17 cellular contexts compared by ENCODE assay signal in genomic region chr1:185529673-185530072, GRCh38.
DNase-seq lines count a peak whose midpoint lies in the region; ATAC-seq, FAIRE-seq and TF ChIP-seq lines count a peak whose summit lies in the region.
"Had no signal": no experiment of that assay in that cellular context is flagged by ENCODE, and none has a peak within 500 bp of the region (broad histone marks: within the 10 kb centered on the region; RNA-seq: fewer than 3 reads in every experiment).

No MANE protein-coding gene starts in this region.

- H2AFZ ChIP-seq in K562 (ENCODE audit: low read depth, low read length), result no peak overlapping the region
- H2AFZ ChIP-seq: GM23248 had no signal

- intact Hi-C loops in K562 (cut with micrococcal nuclease) (no loop called here), mucosa of descending colon (cut with DNase I, micrococcal nuclease) (no loop called here), transverse colon (cut with DNase I; ENCODE audit: low total_unique reads) (no loop called here), ovary (cut with DNase I) (no loop called here)

- H4K20me1 ChIP-seq in K562 (replicated peaks; ENCODE audit: control insufficient read depth, insufficient read depth, low read length), result no peaks in the 10 kb centered on the region

- peaks cover 0 to 27% of the 10 kb centered on the region in 2 experiments; a peak in 3 of 5 replicates for H3K4me1 ChIP-seq in K562 (replicated peaks in 1 of 2; ENCODE audit: control insufficient read depth in 2 of 2, insufficient read depth in 2 of 2, low read length in 2 of 2)
- peaks cover 9% of the 10 kb centered on the region for H3K4me1 ChIP-seq in mucosa of descending colon (ENCODE audit: low read depth)
- peaks cover 0 to 24% (median 1%) of the 10 kb centered on the region in 4 donors for H3K4me1 ChIP-seq in transverse colon
- peaks cover 2% of the 10 kb centered on the region for H3K4me1 ChIP-seq in ovary (ENCODE audit: insufficient read depth)

- H3K9me3 ChIP-seq in K562 (replicated peaks; ENCODE audit: control insufficient read depth, insufficient read depth, low read depth, low read length), result no peaks in the 10 kb centered on the region
- no peaks in the 10 kb centered on the region for H3K9me3 ChIP-seq in mucosa of descending colon
- H3K9me3 ChIP-seq in transverse colon, result no peaks in the 10 kb centered on the region
- H3K9me3 ChIP-seq in ovary, result no peaks in the 10 kb centered on the region

- no peaks in the 10 kb centered on the region; the same call in 2 of the 3 replicates for H3K36me3 ChIP-seq in K562 (ENCODE audit: control insufficient read depth, insufficient read depth, low read length)
- no peaks in the 10 kb centered on the region for H3K36me3 ChIP-seq in mucosa of descending colon (ENCODE audit: low read depth)
- H3K36me3 ChIP-seq in transverse colon, result no peaks in the 10 kb centered on the region
- no peaks in the 10 kb centered on the region for H3K36me3 ChIP-seq in ovary

- 17% methylated on average over 3 of the region's 3 CpGs for WGBS in K562 (ENCODE audit: insufficient coverage, low coverage, missing lambda C conversion rate)
- 49 to 54% methylated on average over 2 to 3 of the region's 3 CpGs for WGBS in transverse colon (ENCODE audit: low coverage in 1 of 2), 2 donors
- 89 to 96% (median 90%) methylated on average over 3 of the region's 3 CpGs for WGBS in ovary, 3 donors

- POLR2A ChIA-PET in K562 (lab: Yijun Ruan, JAX), result no interaction called here

- CTCF ChIA-PET in K562 (lab: Yijun Ruan, JAX; ENCODE audit: low intra/inter-chr PET ratio), result no interaction called here

- no peak for FAIRE-seq in K562 (lab: Jason Lieb, UNC)
- FAIRE-seq: GM12892, H1 had no signal

- H3K27me3 ChIP-seq in K562 (ENCODE audit: control insufficient read depth in 2 of 2, insufficient read depth in 2 of 2, low read length in 2 of 2) (no peaks in the 10 kb centered on the region), transverse colon (no peaks in the 10 kb centered on the region), ovary (no peaks in the 10 kb centered on the region)

- H3K9me1 ChIP-seq in K562 (ENCODE audit: control insufficient read depth, insufficient read depth, low read length), result no peaks in the 10 kb centered on the region

- TF ChIP-seq EP300 in K562 (IDR thresholded peaks at IDR 0.05; ENCODE audit: low read length), result no peak
- peak; percentile 14 for TF ChIP-seq EP300 in transverse colon (IDR thresholded peaks at IDR 0.05; ENCODE audit: low read depth)
- no peak for TF ChIP-seq EP300 in ovary (IDR thresholded peaks at IDR 0.05)

- no peak overlapping the region for H3K4me2 ChIP-seq in K562 (ENCODE audit: insufficient read depth, low read length)

- TF ChIP-seq CTCF in K562 (IDR thresholded peaks at IDR 0.05 in 2 of 3, conservative IDR thresholded peaks at IDR 0.05 in 1 of 3; ENCODE audit: insufficient read depth in 2 of 3, low read depth in 1 of 3, low read length in 3 of 3), result no peak
- TF ChIP-seq CTCF in mucosa of descending colon (IDR thresholded peaks at IDR 0.05), result no peak
- no peak for TF ChIP-seq CTCF in transverse colon (IDR thresholded peaks at IDR 0.05)
- TF ChIP-seq CTCF in ovary (IDR thresholded peaks at IDR 0.05), result no peak

- no peak overlapping the region for H3K27ac ChIP-seq in K562 (ENCODE audit: extremely low read depth, low read depth, low read length)
- H3K27ac ChIP-seq in transverse colon, result no peak overlapping the region
- H3K27ac ChIP-seq in ovary, result no peak overlapping the region
- H3K27ac ChIP-seq: GM23248 had no signal

- H3K9ac ChIP-seq in K562 (ENCODE audit: insufficient read depth in 1 of 2, low read depth in 2 of 2, low read length in 2 of 2), result no peak overlapping the region
- H3K9ac ChIP-seq: GM23248 had no signal

- no peak for TF ChIP-seq RAD21 in K562 (CRISPR knock-in tag; conservative IDR thresholded peaks at IDR 0.05 in 1 of 2, IDR thresholded peaks at IDR 0.05 in 1 of 2)

- DNase-seq in K562 (ENCODE audit: extremely low read depth in 1 of 4, low spot score in 3 of 4), result no peak
- DNase-seq in mucosa of descending colon, result peak in 1 of 3 donors; percentile 32
- no peak for DNase-seq in transverse colon
- no peak for DNase-seq in hepatic stellate cell (ENCODE audit: low spot score)
- no peak for DNase-seq in NAMALWA (ENCODE audit: low spot score)
- DNase-seq in ovary, result no peak
- DNase-seq: C1 segment of cervical spinal cord; Calu3; CD4-positive, alpha-beta memory T cell; COR-L47; DMS153; DND-41; GM23248; H7; HCEC 1CT had no signal

- ATAC-seq in K562 (0 out of 3 replicates have a peak, but pooled peaks have one; percentile 20), mucosa of descending colon (peak; percentile 95)

- no peaks in the 10 kb centered on the region for H3K79me2 ChIP-seq in K562 (ENCODE audit: control insufficient read depth, insufficient read depth, low read length)

- TF ChIP-seq POLR2A in K562 (conservative IDR thresholded peaks at IDR 0.05) (no peak), transverse colon (IDR thresholded peaks at IDR 0.05) (peak; percentile 32), ovary (IDR thresholded peaks at IDR 0.05) (no peak)

- in situ Hi-C loops in K562 (cut with MboI) (no loop called here), transverse colon (cut with MboI; ENCODE audit: low pct_ligation_motif_present in 1 of 4, low pct_unique_long_range_greater_than_20kb in 1 of 4, low sequenced_read_pairs in 3 of 4) (no loop called here)

- BruUV-seq in K562 (replicated peaks; lab: Mats Ljungman, UMichigan), result no TSS peak

- H3K4me3 ChIP-seq in K562 (no peak overlapping the region), mucosa of descending colon (no peak overlapping the region), transverse colon (no peak overlapping the region), ovary (no peak overlapping the region)
- H3K4me3 ChIP-seq: GM23248 had no signal

TF ChIP-seq in K562, 482 proteins besides CTCF, POLR2A, EP300 and RAD21:
- TF ChIP-seq ZBTB43 (CRISPR knock-in tag; IDR thresholded peaks at IDR 0.05), result no peak
- no peak for TF ChIP-seq ESRRA (IDR thresholded peaks at IDR 0.05; ENCODE audit: borderline replicate concordance, low read depth)
- no peak for TF ChIP-seq ETV6 (IDR thresholded peaks at IDR 0.05; ENCODE audit: borderline replicate concordance in 1 of 2, low read depth in 2 of 2, low read length in 1 of 2)
- no peak for TF ChIP-seq ETV6 (CRISPR knock-in tag; IDR thresholded peaks at IDR 0.05; ENCODE audit: borderline replicate concordance)
- no peak for TF ChIP-seq GATAD2B (IDR thresholded peaks at IDR 0.05; ENCODE audit: borderline replicate concordance)
- no peak for TF ChIP-seq RAD51 (IDR thresholded peaks at IDR 0.05; ENCODE audit: borderline replicate concordance, low read depth)
- no peak for TF ChIP-seq POLR2AphosphoS5 (IDR thresholded peaks at IDR 0.05; ENCODE audit: control insufficient read depth, insufficient read depth, low read depth, low read length)
- TF ChIP-seq CEBPB (tag; IDR thresholded peaks at IDR 0.05), result no peak
